ENCODE assay signal across 1 cellular context in genomic region chr18:21739604-21740473, GRCh38.
TF ChIP-seq lines count a peak whose summit lies in the region.

No MANE protein-coding gene starts in this region.

TF ChIP-seq in K562, 482 proteins besides CTCF, POLR2A, EP300 and RAD21 (continued from another document):
- TF ChIP-seq PCBP1 (IDR thresholded peaks at IDR 0.05; ENCODE audit: low read depth, low read length, poor library complexity, severe bottlenecking) (no peak), KDM5B (IDR thresholded peaks at IDR 0.05; ENCODE audit: insufficient replicate concordance, low read depth, low read length) (peak; percentile 34), SMARCC2 (IDR thresholded peaks at IDR 0.05; ENCODE audit: low read depth) (0 out of 2 replicates have a peak, but pooled peaks have one; percentile 46), CTBP1 (IDR thresholded peaks at IDR 0.05; ENCODE audit: borderline replicate concordance) (0 out of 2 replicates have a peak, but pooled peaks have one; percentile 14), PRDM10 (IDR thresholded peaks at IDR 0.05; ENCODE audit: partially characterized antibody) (no peak), NRF1 (conservative IDR thresholded peaks at IDR 0.05 in 1 of 2, IDR thresholded peaks at IDR 0.05 in 1 of 2) (0 out of 4 replicates have a peak, but pooled peaks of 1 of the 2 experiments have one; percentile 26), ZNF311 (CRISPR knock-in tag; IDR thresholded peaks at IDR 0.05) (peak; percentile 43; the same call in 1 of the 2 replicates), CBX1 (IDR thresholded peaks at IDR 0.05; ENCODE audit: low read depth) (0 out of 2 replicates have a peak, but pooled peaks have one; percentile 76), HINFP (tag; conservative IDR thresholded peaks at IDR 0.05; ENCODE audit: low read depth) (0 out of 2 replicates have a peak, but pooled peaks have one; percentile 5), HOMEZ (CRISPR knock-in tag; IDR thresholded peaks at IDR 0.05) (no peak), ZBTB33 (CRISPR knock-in tag; IDR thresholded peaks at IDR 0.05) (no peak), NCOA1 (IDR thresholded peaks at IDR 0.05; ENCODE audit: low read depth) (no peak), TAF1 (IDR thresholded peaks at IDR 0.05; ENCODE audit: control insufficient read depth, extremely low read depth, insufficient read depth, low read length, severe bottlenecking) (peak; percentile 59), BACH1 (tag; IDR thresholded peaks at IDR 0.05) (no peak), ELF2 (CRISPR knock-in tag; IDR thresholded peaks at IDR 0.05) (0 out of 2 replicates have a peak, but pooled peaks have one; percentile 28), SUPT5H (IDR thresholded peaks at IDR 0.05) (peak; percentile 14), KAT2B (IDR thresholded peaks at IDR 0.05; ENCODE audit: low read depth, low read length) (no peak), SMARCA4 (IDR thresholded peaks at IDR 0.05) (peak; percentile 26; the same call in 1 of the 2 replicates), POLR2G (IDR thresholded peaks at IDR 0.05; ENCODE audit: low read depth, low read length) (peak; percentile 72), POLR3G (IDR thresholded peaks at IDR 0.05; ENCODE audit: extremely low read depth, insufficient read length, insufficient replicate concordance) (no peak), ZNF239 (CRISPR knock-in tag; IDR thresholded peaks at IDR 0.05) (no peak), CSDE1 (IDR thresholded peaks at IDR 0.05) (no peak), FOXM1 (IDR thresholded peaks at IDR 0.05; ENCODE audit: low read depth) (peak; percentile 14; the same call in 1 of the 2 replicates), FOXM1 (CRISPR knock-in tag; IDR thresholded peaks at IDR 0.05; ENCODE audit: low read depth) (no peak), TFAP4 (CRISPR knock-in tag; IDR thresholded peaks at IDR 0.05; ENCODE audit: borderline replicate concordance) (0 out of 2 replicates have a peak, but pooled peaks have one; percentile 21), CREB3 (tag; conservative IDR thresholded peaks at IDR 0.05; ENCODE audit: low read depth) (0 out of 2 replicates have a peak, but pooled peaks have one; percentile 66), ZNF41 (CRISPR knock-in tag; conservative IDR thresholded peaks at IDR 0.05) (0 out of 2 replicates have a peak, but pooled peaks have one; percentile 30), HBP1 (CRISPR knock-in tag; IDR thresholded peaks at IDR 0.05) (no peak), ZNF134 (CRISPR knock-in tag; conservative IDR thresholded peaks at IDR 0.05) (peak; percentile 24; the same call in 1 of the 2 replicates), VEZF1 (CRISPR knock-in tag; IDR thresholded peaks at IDR 0.05) (peak; percentile 92), HDAC3 (IDR thresholded peaks at IDR 0.05; ENCODE audit: borderline replicate concordance, partially characterized antibody) (peak; percentile 52), NBN (IDR thresholded peaks at IDR 0.05; ENCODE audit: low read depth) (0 out of 2 replicates have a peak, but pooled peaks have one; percentile 42), CEBPG (CRISPR knock-in tag; IDR thresholded peaks at IDR 0.05) (no peak), CEBPG (tag; conservative IDR thresholded peaks at IDR 0.05 in 1 of 2, IDR thresholded peaks at IDR 0.05 in 1 of 2) (no peak), ZNF384 (IDR thresholded peaks at IDR 0.05; ENCODE audit: low read depth, low read length) (peak; percentile 77), FOXP1 (CRISPR knock-in tag; IDR thresholded peaks at IDR 0.05) (no peak), TRIM24 (IDR thresholded peaks at IDR 0.05) (0 out of 4 replicates have a peak, but pooled peaks of 1 of the 2 experiments have one; percentile 16), POLR2AphosphoS5 (IDR thresholded peaks at IDR 0.05; ENCODE audit: control insufficient read depth, insufficient read depth, low read depth, low read length) (peak; percentile 32; the same call in 1 of the 2 replicates), CHD1 (IDR thresholded peaks at IDR 0.05; ENCODE audit: low read length) (peak; percentile 91), NFRKB (IDR thresholded peaks at IDR 0.05; ENCODE audit: low read depth) (peak; percentile 53; the same call in 1 of the 2 replicates), KLF13 (tag; IDR thresholded peaks at IDR 0.05; ENCODE audit: borderline replicate concordance, low read depth) (0 out of 2 replicates have a peak, but pooled peaks have one; percentile 18)
